22 cellular contexts compared by ENCODE assay signal in the genomic region with DNA sequence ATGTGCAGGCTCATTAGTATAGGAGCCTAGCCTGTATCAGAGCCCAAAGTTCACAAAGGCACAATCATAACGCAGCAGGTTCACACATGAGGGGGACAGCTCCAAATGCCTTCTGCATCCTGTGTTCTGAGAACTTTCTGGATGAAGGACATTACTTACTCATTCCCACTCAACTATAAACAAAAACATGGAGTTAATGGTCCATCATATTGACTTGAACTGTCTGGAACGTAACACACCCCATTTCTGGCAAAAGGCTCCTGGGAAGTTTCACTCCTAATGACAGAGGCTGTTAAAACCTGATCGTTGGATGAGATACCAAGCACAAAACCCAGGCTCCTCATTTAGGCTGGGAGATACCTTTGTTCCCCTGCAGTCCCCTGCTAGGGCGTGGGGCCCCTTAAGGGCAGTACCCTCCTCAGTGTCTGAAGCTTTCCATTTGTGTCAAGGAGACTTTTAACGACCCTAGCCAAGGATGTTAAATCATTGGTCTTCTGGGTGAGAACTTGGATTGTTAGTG.
"Had no signal": no experiment of that assay in that cellular context is flagged by ENCODE, and none has a peak within 500 bp of the region (broad histone marks: within the 10 kb centered on the region; RNA-seq: fewer than 3 reads in every experiment).

No MANE protein-coding gene starts in this region.

- H3K4me3 Mint-ChIP-seq: activated B cell treated with CpG ODN at 0.5 μM for 24 hours; activated CD4-positive, alpha-beta memory T cell treated with anti-CD3 and anti-CD28 coated beads, Interleukin-2, amount 10 ng/mL, durations not matched to agents 7 days and 5 days; activated naive CD8-positive, alpha-beta T cell treated with anti-CD3 and anti-CD28 coated beads, Interleukin-2, amount 10 ng/mL, durations not matched to agents 7 days and 5 days; activated T-cell treated with anti-CD3 and anti-CD28 coated beads, Interleukin-2, amount 50 U/mL, for 24 hours; memory B cell; naive thymus-derived CD4-positive, alpha-beta T cell; stimulated activated naive B cell treated with anti-CD40 and anti-IgM and Interleukin-4, amounts not matched to agents 10 μg/mL and 1 μg/mL and 100 μg/mL, for 72 hours had no signal

- H3K4me1 ChIP-seq: parathyroid adenoma had no signal

- H3K27me3 ChIP-seq: cardiac muscle cell, neutrophil had no signal

- H3K27ac ChIP-seq: cardiac muscle cell, neutrophil, parathyroid adenoma had no signal

- H3K9me3 Mint-ChIP-seq: activated B cell treated with CpG ODN at 0.5 μM for 24 hours; activated T-cell treated with anti-CD3 and anti-CD28 coated beads, Interleukin-2, amount 50 U/mL, for 24 hours; activated T-helper 2 cell treated with anti-CD3 and anti-CD28 coated beads, Interferon-gamma antibody, Interleukin-2, Interleukin-4, amounts not matched to agents 10 μg/mL and 5 μg/mL and 100 μg/mL, durations not matched to agents 14 hours and 24 hours and 36 hours; memory B cell; stimulated activated naive B cell treated with anti-CD40 and anti-IgM and Interleukin-4, amounts not matched to agents 10 μg/mL and 1 μg/mL and 100 μg/mL, for 72 hours had no signal

- H3K9me3 ChIP-seq: neutrophil had no signal

- H3K36me3 Mint-ChIP-seq: memory B cell; stimulated activated naive B cell treated with anti-CD40 and anti-IgM and Interleukin-4, amounts not matched to agents 10 μg/mL and 1 μg/mL and 100 μg/mL, for 72 hours had no signal

- H3K27me3 Mint-ChIP-seq: activated CD4-positive, alpha-beta memory T cell treated with anti-CD3 and anti-CD28 coated beads, Interleukin-2, amount 10 ng/mL, durations not matched to agents 7 days and 5 days; activated naive CD8-positive, alpha-beta T cell treated with anti-CD3 and anti-CD28 coated beads, Interleukin-2, amount 10 ng/mL, durations not matched to agents 7 days and 5 days; activated T-cell treated with anti-CD3 and anti-CD28 coated beads, Interleukin-2, amount 50 U/mL, for 24 hours; stimulated activated naive B cell treated with anti-CD40 and anti-IgM and Interleukin-4, amounts not matched to agents 10 μg/mL and 1 μg/mL and 100 μg/mL, for 72 hours had no signal

- FAIRE-seq: kidney, urothelium cell line had no signal

- H3K4me3 ChIP-seq: cardiac muscle cell had no signal

- H3K27ac Mint-ChIP-seq: activated B cell treated with CpG ODN at 0.5 μM for 24 hours; activated CD4-positive, alpha-beta memory T cell treated with anti-CD3 and anti-CD28 coated beads, Interleukin-2, amount 10 ng/mL, durations not matched to agents 7 days and 5 days; activated naive CD8-positive, alpha-beta T cell treated with anti-CD3 and anti-CD28 coated beads, Interleukin-2, amount 10 ng/mL, durations not matched to agents 7 days and 5 days; activated T-cell treated with anti-CD3 and anti-CD28 coated beads, Interleukin-2, amount 50 U/mL, for 24 hours; activated T-helper 2 cell treated with anti-CD3 and anti-CD28 coated beads, Interferon-gamma antibody, Interleukin-2, Interleukin-4, amounts not matched to agents 10 μg/mL and 5 μg/mL and 100 μg/mL, durations not matched to agents 14 hours and 24 hours and 36 hours; memory B cell; naive thymus-derived CD4-positive, alpha-beta T cell; stimulated activated naive B cell treated with anti-CD40 and anti-IgM and Interleukin-4, amounts not matched to agents 10 μg/mL and 1 μg/mL and 100 μg/mL, for 72 hours had no signal

- H3K36me3 ChIP-seq: cardiac muscle cell, neutrophil had no signal

- DNase-seq: activated B cell treated with CpG ODN at 0.5 μM for 24 hours; activated CD4-positive, alpha-beta memory T cell treated with anti-CD3 and anti-CD28 coated beads, Interleukin-2, amount 10 ng/mL, durations not matched to agents 7 days and 5 days; activated CD4-positive, alpha-beta T cell treated with anti-CD3 and anti-CD28 coated beads for 48 hours; activated naive CD4-positive, alpha-beta T cell treated with Interleukin-2 at 50 U/mL for 16 hours; activated naive CD8-positive, alpha-beta T cell treated with anti-CD3 and anti-CD28 coated beads, Interleukin-2, amount 10 ng/mL, durations not matched to agents 7 days and 5 days; activated T-cell treated with anti-CD3 and anti-CD28 coated beads, Interleukin-2, amount 50 U/mL, for 24 hours; amygdala; dermis blood vessel endothelial cell; foreskin melanocyte; glutamatergic neuron; hypothalamus; kidney; naive thymus-derived CD4-positive, alpha-beta T cell; stimulated activated naive B cell treated with anti-CD40 and anti-IgM and Interleukin-4, amounts not matched to agents 10 μg/mL and 1 μg/mL and 100 μg/mL, for 72 hours; T-helper 1 cell; T-helper 9 cell had no signal
